18 cellular contexts compared by ENCODE assay signal in the genomic region with DNA sequence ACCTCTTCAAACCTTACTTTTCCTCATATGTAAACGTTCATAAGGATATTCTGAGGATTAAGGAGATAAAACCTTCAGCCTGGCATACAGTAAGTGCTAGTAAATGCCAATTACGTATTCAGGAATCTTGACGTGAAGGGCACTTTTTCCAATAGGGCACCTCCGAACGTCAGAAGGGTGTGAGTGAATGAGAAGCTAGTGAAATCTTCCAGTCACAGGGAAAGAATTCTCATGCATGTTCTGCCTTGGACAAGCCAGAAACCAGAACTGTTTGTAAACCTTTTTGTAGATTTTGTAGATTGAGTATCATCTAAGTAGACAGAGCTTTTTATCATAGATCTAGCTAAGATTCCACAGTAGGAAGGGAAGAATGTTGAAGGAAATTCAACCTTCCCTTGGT. TPM values are rescaled to one million over a fixed set of nuclear protein-coding genes. Genes with fewer than 3 reads are reported as not detected.
DNase-seq lines count a peak whose midpoint lies in the region; ATAC-seq and TF ChIP-seq lines count a peak whose summit lies in the region.
"Had no signal": no experiment of that assay in that cellular context is flagged by ENCODE, and none has a peak within 500 bp of the region (broad histone marks: within the 10 kb centered on the region; RNA-seq: fewer than 3 reads in every experiment).

No MANE protein-coding gene starts in this region.

- H2AFZ ChIP-seq in GM23248 (no peak overlapping the region), trophoblast cell (ENCODE audit: insufficient read depth, low read length, poor library complexity) (no peak overlapping the region)

- H3K27me3 ChIP-seq in GM23248 (replicated peaks; ENCODE audit: insufficient read depth), result no peaks in the 10 kb centered on the region
- no peaks in the 10 kb centered on the region for H3K27me3 ChIP-seq in brain microvascular endothelial cell (replicated peaks)
- no peaks in the 10 kb centered on the region for H3K27me3 ChIP-seq in trophoblast cell (ENCODE audit: insufficient read depth, low read length)
- H3K27me3 ChIP-seq in gastroesophageal sphincter, result no peaks in the 10 kb centered on the region
- H3K27me3 ChIP-seq: BE2C had no signal

- H3K4me2 ChIP-seq in GM23248 (ENCODE audit: unreplicated experiment) (peak overlapping the region; percentile 8), trophoblast cell (ENCODE audit: low read length) (no peak overlapping the region)

- DNase-seq in GM23248 (no peak), brain microvascular endothelial cell (no peak), islet precursor cell (peak; percentile 55), trophoblast cell (peak; percentile 33 to 84), T-helper 9 cell (no peak)
- DNase-seq: BE2C; C1 segment of cervical spinal cord; CD4-positive, CD25-positive, alpha-beta regulatory T cell; CD8-positive, alpha-beta memory T cell; COR-L47; DMS 273 treated with DMSO at 0.1 percent for 48 hours; DMS53; DND-41 had no signal

- TF ChIP-seq EP300 in gastroesophageal sphincter (IDR thresholded peaks at IDR 0.05), result no peak

- H3K9ac ChIP-seq in GM23248, result no peak overlapping the region
- no peak overlapping the region for H3K9ac ChIP-seq in trophoblast cell (ENCODE audit: low read length)

- H3F3A ChIP-seq in GM23248 (ENCODE audit: insufficient read depth), result peaks cover 22% of the 10 kb centered on the region; the same call in 1 of the 2 replicates

- H2AK5ac ChIP-seq in trophoblast cell (ENCODE audit: low read length), result no peak overlapping the region

- no peak overlapping the region for H3K14ac ChIP-seq in trophoblast cell (ENCODE audit: low read length)

- H3K18ac ChIP-seq in trophoblast cell (ENCODE audit: low read length), result no peak overlapping the region

- no peaks in the 10 kb centered on the region for H4K20me1 ChIP-seq in GM23248 (ENCODE audit: insufficient read depth)

- H2BK5ac ChIP-seq in trophoblast cell (ENCODE audit: low read depth, low read length, poor library complexity), result no peak overlapping the region

- peak overlapping the region; percentile 12; the same call in 1 of the 2 replicates for H3K27ac ChIP-seq in GM23248
- peak overlapping the region; percentile 92 for H3K27ac ChIP-seq in brain microvascular endothelial cell
- no peak overlapping the region for H3K27ac ChIP-seq in trophoblast cell (ENCODE audit: low read depth, low read length)
- H3K27ac ChIP-seq in gastroesophageal sphincter, result no peak overlapping the region

- 73 to 75% methylated on average over 5 of the region's 5 CpGs for WGBS in GM23248 (ENCODE audit: low coverage in 1 of 2, low lambda C conversion rate in 2 of 2, missing lambda C conversion rate in 2 of 2), 2 experiments
- no CpG with 5 or more reads among the region's 5 CpGs for WGBS in trophoblast cell (ENCODE audit: extremely low coverage, insufficient coverage, insufficient read length)
- WGBS in gastroesophageal sphincter (ENCODE audit: low coverage in 1 of 2), 2 donors, result 47 to 69% methylated on average over 5 of the region's 5 CpGs

- no peak overlapping the region for H4K8ac ChIP-seq in trophoblast cell (ENCODE audit: low read depth, low read length)

- H3K4me3 ChIP-seq in GM23248 (no peak overlapping the region), brain microvascular endothelial cell (ENCODE audit: low read depth, low read length) (no peak overlapping the region), trophoblast cell (ENCODE audit: low read depth, low read length) (no peak overlapping the region), gastroesophageal sphincter (no peak overlapping the region)
- H3K4me3 ChIP-seq: HAP-1, K562 had no signal

- TF ChIP-seq POLR2A in gastroesophageal sphincter (IDR thresholded peaks at IDR 0.05), result no peak

- no peak overlapping the region for H3K4ac ChIP-seq in trophoblast cell (ENCODE audit: low read depth, low read length)

- TF ChIP-seq CTCF in brain microvascular endothelial cell (IDR thresholded peaks at IDR 0.05; ENCODE audit: low read depth, low read length, missing control alignments), result no peak
- no peak for TF ChIP-seq CTCF in gastroesophageal sphincter (IDR thresholded peaks at IDR 0.05)

- in situ Hi-C loops in GM23248 (cut with MboI) (no loop called here), brain microvascular endothelial cell (cut with HindIII; ENCODE audit: low pct_ligation_motif_present, low sequenced_read_pairs) (no loop called here)

- H3K23ac ChIP-seq in trophoblast cell (ENCODE audit: low read length), result no peak overlapping the region

- no peaks in the 10 kb centered on the region for H3K9me2 ChIP-seq in GM23248 (ENCODE audit: insufficient read depth)

- no peaks in the 10 kb centered on the region for H3K36me3 ChIP-seq in GM23248 (ENCODE audit: low read depth)
- peaks cover 4% of the 10 kb centered on the region for H3K36me3 ChIP-seq in brain microvascular endothelial cell (replicated peaks)
- H3K36me3 ChIP-seq in trophoblast cell (ENCODE audit: control insufficient read depth in 1 of 2, insufficient read depth in 2 of 2, low read length in 2 of 2), result no peaks in the 10 kb centered on the region
- peaks cover 0 to 11% of the 10 kb centered on the region in 2 donors for H3K36me3 ChIP-seq in gastroesophageal sphincter
- H3K36me3 ChIP-seq: BE2C, HAP-1 had no signal

- no peaks in the 10 kb centered on the region for H3K9me3 ChIP-seq in GM23248 (ENCODE audit: low read depth)
- no peaks in the 10 kb centered on the region for H3K9me3 ChIP-seq in trophoblast cell (ENCODE audit: insufficient read depth, low read depth, low read length)
- no peaks in the 10 kb centered on the region for H3K9me3 ChIP-seq in gastroesophageal sphincter
- H3K9me3 ChIP-seq: BE2C, HAP-1 had no signal

- H3K79me2 ChIP-seq in GM23248 (ENCODE audit: insufficient read depth) (peaks cover 44% of the 10 kb centered on the region), trophoblast cell (ENCODE audit: control insufficient read depth, insufficient read depth, low read length, poor library complexity) (no peaks in the 10 kb centered on the region)

- H3K4me1 ChIP-seq in GM23248 (ENCODE audit: insufficient read depth) (peaks cover 35% of the 10 kb centered on the region), trophoblast cell (ENCODE audit: control insufficient read depth in 1 of 2, insufficient read depth in 2 of 2, low read length in 2 of 2) (peaks cover 0 to 4% of the 10 kb centered on the region in 2 experiments), gastroesophageal sphincter (peaks cover 0 to 6% (median 0%) of the 10 kb centered on the region in 3 donors)

- no peak overlapping the region for H2BK12ac ChIP-seq in trophoblast cell (ENCODE audit: low read length)

- no peak overlapping the region for H4K91ac ChIP-seq in trophoblast cell (ENCODE audit: low read depth, low read length)

- ATAC-seq in GM18520 (IDR thresholded peaks at IDR 0.05; ENCODE audit: unreplicated experiment) (no peak), HG03520 (IDR thresholded peaks at IDR 0.05; ENCODE audit: unreplicated experiment) (no peak), gastroesophageal sphincter (no peak)
- ATAC-seq: K562 had no signal

- H4K12ac ChIP-seq in trophoblast cell (ENCODE audit: low read depth, low read length), result no peak overlapping the region

- H3K79me1 ChIP-seq in trophoblast cell (ENCODE audit: low read length), result no peaks in the 10 kb centered on the region

- no peak overlapping the region for H2BK120ac ChIP-seq in trophoblast cell (ENCODE audit: insufficient read depth, low read length, poor library complexity)

RNA-seq across cellular contexts. Expression of a gene that starts 16.5 kb away (rescaled TPM):
- 7.0 and 7.1 TPM in 2 replicates for total RNA-seq in GM23248 (2014; rRNA removed; shearing (Covaris generic))
- 1.4 and 1.5 TPM in 2 replicates for polyA plus RNA-seq in GM23248 (2016; fragmentation: Nextera tagmentation; extraction: Ambion mirVana)
- polyA plus RNA-seq in trophoblast cell (2013), result 1.6 TPM in 2 replicates
- 10 to 100 TPM; 18.6 to 32.5 (median 19.6) TPM for total RNA-seq in gastroesophageal sphincter

Comparison
In these comparisons a context has a peak if more than half of its experiments do, and no peak if none do; other contexts are left out.
1. DNase-seq: peak in islet precursor cell (single experiment) and trophoblast cell (2 of 2); none in GM23248 (single experiment), brain microvascular endothelial cell (single experiment) and T-helper 9 cell (single experiment).
2. H3K27ac ChIP-seq: peak in GM23248 (single experiment) and brain microvascular endothelial cell (single experiment); none in trophoblast cell (single experiment) and gastroesophageal sphincter (0 of 4).